In genomic region chr6:16961577-16961976, GRCh38 we compare ENCODE assay signal across 11 cellular contexts.
"Had no signal": no experiment of that assay in that cellular context is flagged by ENCODE, and none has a peak within 500 bp of the region (broad histone marks: within the 10 kb centered on the region; RNA-seq: fewer than 3 reads in every experiment).

No MANE protein-coding gene starts in this region.

- H3K27me3 ChIP-seq: dorsolateral prefrontal cortex, esophagus muscularis mucosa, foreskin keratinocyte, right lobe of liver had no signal

- H3K4me1 ChIP-seq: foreskin keratinocyte had no signal

- DNase-seq: activated CD4-positive, alpha-beta T cell treated with anti-CD3 and anti-CD28 coated beads, Interleukin-2, amount 50 U/mL, for 48 hours; activated CD4-positive, CD25-positive, alpha-beta regulatory T cell treated with anti-CD3 and anti-CD28 coated beads, Interleukin-2, amount 50 U/mL, for 72 hours; activated naive CD4-positive, alpha-beta T cell treated with Interleukin-2 at 50 U/mL for 16 hours; aorta; dorsolateral prefrontal cortex; foreskin keratinocyte; psoas muscle; right lobe of liver; spleen; T1000 had no signal

- H3K27ac ChIP-seq: dorsolateral prefrontal cortex, esophagus muscularis mucosa, foreskin keratinocyte, psoas muscle, right lobe of liver, spleen had no signal

- H3K36me3 ChIP-seq: esophagus muscularis mucosa, right lobe of liver, spleen had no signal

- H3K9me3 ChIP-seq: esophagus muscularis mucosa, psoas muscle, right lobe of liver, spleen had no signal

- H3K4me3 ChIP-seq: dorsolateral prefrontal cortex, esophagus muscularis mucosa, psoas muscle, right lobe of liver, spleen had no signal
